1 cellular context compared by ENCODE assay signal in the genomic region with DNA sequence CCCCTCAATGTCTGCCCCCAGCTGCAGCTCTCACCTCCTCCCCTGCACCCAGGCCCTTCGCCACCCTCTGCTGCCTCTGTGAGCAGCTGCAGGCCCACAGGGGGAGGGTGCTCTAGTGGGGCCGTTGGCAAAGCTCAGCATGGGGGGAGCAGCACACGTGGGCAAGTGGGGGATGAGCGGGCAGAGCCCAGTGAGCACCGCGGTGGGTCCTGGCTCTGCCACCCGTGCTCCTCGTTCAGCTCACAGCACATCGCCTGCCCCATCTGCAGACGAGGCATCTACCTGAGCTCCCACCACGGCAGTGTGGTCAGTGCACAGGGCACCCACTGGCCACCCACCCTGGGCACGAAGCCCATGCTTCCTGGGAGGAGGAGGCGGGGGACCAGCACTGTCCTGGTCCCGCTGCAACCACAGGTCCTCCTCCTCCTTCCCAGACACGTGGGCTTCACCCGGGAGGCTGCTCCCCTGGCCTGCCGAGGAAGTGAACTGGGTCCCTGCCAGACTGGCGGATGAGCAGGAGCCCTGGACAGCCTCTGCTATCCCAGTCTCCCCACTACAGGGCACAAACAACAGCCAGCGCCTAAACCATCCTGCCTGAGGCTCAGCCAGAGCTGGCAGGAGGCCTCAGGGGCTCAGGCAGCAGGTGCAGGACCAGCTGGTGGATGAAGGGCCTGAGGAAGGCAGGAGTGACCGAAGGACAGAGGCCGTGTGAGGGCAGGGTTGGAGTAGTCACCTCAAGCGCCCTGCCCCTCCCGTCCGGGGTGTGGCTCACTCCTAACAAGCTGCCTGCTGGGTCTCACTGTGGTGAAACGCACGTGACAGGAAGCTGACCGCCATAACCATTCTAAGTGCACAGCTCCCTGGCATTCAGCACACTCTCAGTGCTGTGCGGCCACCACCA.
TF ChIP-seq lines count a peak whose summit lies in the region.

No MANE protein-coding gene starts in this region.

TF ChIP-seq in K562, 482 proteins besides CTCF, POLR2A, EP300 and RAD21 (continued from another document and continues in another):
- TF ChIP-seq, protein P1, sequence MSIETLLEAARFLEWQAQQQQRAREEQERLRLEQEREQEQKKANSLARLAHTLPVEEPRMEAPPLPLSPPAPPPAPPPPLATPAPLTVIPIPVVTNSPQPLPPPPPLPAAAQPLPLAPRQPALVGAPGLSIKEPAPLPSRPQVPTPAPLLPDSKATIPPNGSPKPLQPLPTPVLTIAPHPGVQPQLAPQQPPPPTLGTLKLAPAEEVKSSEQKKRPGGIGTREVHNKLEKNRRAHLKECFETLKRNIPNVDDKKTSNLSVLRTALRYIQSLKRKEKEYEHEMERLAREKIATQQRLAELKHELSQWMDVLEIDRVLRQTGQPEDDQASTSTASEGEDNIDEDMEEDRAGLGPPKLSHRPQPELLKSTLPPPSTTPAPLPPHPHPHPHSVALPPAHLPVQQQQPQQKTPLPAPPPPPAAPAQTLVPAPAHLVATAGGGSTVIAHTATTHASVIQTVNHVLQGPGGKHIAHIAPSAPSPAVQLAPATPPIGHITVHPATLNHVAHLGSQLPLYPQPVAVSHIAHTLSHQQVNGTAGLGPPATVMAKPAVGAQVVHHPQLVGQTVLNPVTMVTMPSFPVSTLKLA (conservative IDR thresholded peaks at IDR 0.05): peak in 1 of 2 experiments; percentile 27; a peak in 2 of 4 replicates
- TF ChIP-seq SUPT5H (IDR thresholded peaks at IDR 0.05): no peak
- no peak for TF ChIP-seq ZC3H4 (CRISPR knock-in tag; IDR thresholded peaks at IDR 0.05; ENCODE audit: borderline replicate concordance)
- TF ChIP-seq EGR1 (conservative IDR thresholded peaks at IDR 0.05): no peak
- no peak for TF ChIP-seq LCOR (CRISPR knock-in tag; IDR thresholded peaks at IDR 0.05)
- TF ChIP-seq ZNF589 (CRISPR knock-in tag; IDR thresholded peaks at IDR 0.05; ENCODE audit: low read depth): no peak
- no peak for TF ChIP-seq ZNF696 (CRISPR knock-in tag; conservative IDR thresholded peaks at IDR 0.05)
- no peak for TF ChIP-seq EZH2 (IDR thresholded peaks at IDR 0.05; ENCODE audit: borderline replicate concordance, low read depth, low read length)
- no peak for TF ChIP-seq LARP7 (IDR thresholded peaks at IDR 0.05)
- TF ChIP-seq CXXC5 (CRISPR knock-in tag; IDR thresholded peaks at IDR 0.05): peak; percentile 41; the same call in 1 of the 2 replicates
- TF ChIP-seq MAX (CRISPR knock-in tag; IDR thresholded peaks at IDR 0.05): peak; percentile 69
- no peak for TF ChIP-seq FOXA1 (IDR thresholded peaks at IDR 0.05; ENCODE audit: borderline replicate concordance)
- TF ChIP-seq ZNF79 (CRISPR knock-in tag; IDR thresholded peaks at IDR 0.05; ENCODE audit: low read depth): no peak
- no peak for TF ChIP-seq ADNP (tag; IDR thresholded peaks at IDR 0.05)
- TF ChIP-seq SMARCC2 (IDR thresholded peaks at IDR 0.05; ENCODE audit: low read depth): no peak
- no peak for TF ChIP-seq BRF1 (IDR thresholded peaks at IDR 0.05; ENCODE audit: borderline replicate concordance, extremely low read depth, insufficient read length)
- TF ChIP-seq TARDBP (IDR thresholded peaks at IDR 0.05): no peak
- TF ChIP-seq CREB5 (CRISPR knock-in tag; IDR thresholded peaks at IDR 0.05): no peak
- no peak for TF ChIP-seq HMGN3 (IDR thresholded peaks at IDR 0.05; ENCODE audit: borderline replicate concordance, extremely low read depth, insufficient read length, low read depth, low read length)
- TF ChIP-seq TCF7L2 (IDR thresholded peaks at IDR 0.05; ENCODE audit: low read depth, low read length): no peak
- no peak for TF ChIP-seq CREM (IDR thresholded peaks at IDR 0.05; ENCODE audit: low read depth)
- no peak for TF ChIP-seq ATF7 (IDR thresholded peaks at IDR 0.05)
- no peak for TF ChIP-seq CAMTA2 (CRISPR knock-in tag; conservative IDR thresholded peaks at IDR 0.05)
- TF ChIP-seq DMBX1 (CRISPR knock-in tag; IDR thresholded peaks at IDR 0.05; ENCODE audit: borderline replicate concordance): no peak
- no peak for TF ChIP-seq RB1 (IDR thresholded peaks at IDR 0.05; ENCODE audit: low read depth)
- no peak for TF ChIP-seq FOSL1 (tag; conservative IDR thresholded peaks at IDR 0.05)
- peak; percentile 88 for TF ChIP-seq ZBTB33 (CRISPR knock-in tag; IDR thresholded peaks at IDR 0.05)
- TF ChIP-seq, protein P2, sequence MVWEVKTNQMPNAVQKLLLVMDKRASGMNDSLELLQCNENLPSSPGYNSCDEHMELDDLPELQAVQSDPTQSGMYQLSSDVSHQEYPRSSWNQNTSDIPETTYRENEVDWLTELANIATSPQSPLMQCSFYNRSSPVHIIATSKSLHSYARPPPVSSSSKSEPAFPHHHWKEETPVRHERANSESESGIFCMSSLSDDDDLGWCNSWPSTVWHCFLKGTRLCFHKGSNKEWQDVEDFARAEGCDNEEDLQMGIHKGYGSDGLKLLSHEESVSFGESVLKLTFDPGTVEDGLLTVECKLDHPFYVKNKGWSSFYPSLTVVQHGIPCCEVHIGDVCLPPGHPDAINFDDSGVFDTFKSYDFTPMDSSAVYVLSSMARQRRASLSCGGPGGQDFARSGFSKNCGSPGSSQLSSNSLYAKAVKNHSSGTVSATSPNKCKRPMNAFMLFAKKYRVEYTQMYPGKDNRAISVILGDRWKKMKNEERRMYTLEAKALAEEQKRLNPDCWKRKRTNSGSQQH (CRISPR knock-in tag; IDR thresholded peaks at IDR 0.05): no peak
- TF ChIP-seq ELF1 (tag; IDR thresholded peaks at IDR 0.05): peak; percentile 52; the same call in 1 of the 2 replicates
- no peak for TF ChIP-seq RCOR1 (IDR thresholded peaks at IDR 0.05; ENCODE audit: borderline replicate concordance in 1 of 2, low read depth in 2 of 2, low read length in 2 of 2)
- TF ChIP-seq KLF1 (tag; IDR thresholded peaks at IDR 0.05): peak; percentile 92
- TF ChIP-seq, protein P3, sequence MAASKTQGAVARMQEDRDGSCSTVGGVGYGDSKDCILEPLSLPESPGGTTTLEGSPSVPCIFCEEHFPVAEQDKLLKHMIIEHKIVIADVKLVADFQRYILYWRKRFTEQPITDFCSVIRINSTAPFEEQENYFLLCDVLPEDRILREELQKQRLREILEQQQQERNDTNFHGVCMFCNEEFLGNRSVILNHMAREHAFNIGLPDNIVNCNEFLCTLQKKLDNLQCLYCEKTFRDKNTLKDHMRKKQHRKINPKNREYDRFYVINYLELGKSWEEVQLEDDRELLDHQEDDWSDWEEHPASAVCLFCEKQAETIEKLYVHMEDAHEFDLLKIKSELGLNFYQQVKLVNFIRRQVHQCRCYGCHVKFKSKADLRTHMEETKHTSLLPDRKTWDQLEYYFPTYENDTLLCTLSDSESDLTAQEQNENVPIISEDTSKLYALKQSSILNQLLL (CRISPR knock-in tag; IDR thresholded peaks at IDR 0.05; ENCODE audit: borderline replicate concordance): no peak
- no peak for TF ChIP-seq HDAC2 (IDR thresholded peaks at IDR 0.05)
- TF ChIP-seq, protein P4, sequence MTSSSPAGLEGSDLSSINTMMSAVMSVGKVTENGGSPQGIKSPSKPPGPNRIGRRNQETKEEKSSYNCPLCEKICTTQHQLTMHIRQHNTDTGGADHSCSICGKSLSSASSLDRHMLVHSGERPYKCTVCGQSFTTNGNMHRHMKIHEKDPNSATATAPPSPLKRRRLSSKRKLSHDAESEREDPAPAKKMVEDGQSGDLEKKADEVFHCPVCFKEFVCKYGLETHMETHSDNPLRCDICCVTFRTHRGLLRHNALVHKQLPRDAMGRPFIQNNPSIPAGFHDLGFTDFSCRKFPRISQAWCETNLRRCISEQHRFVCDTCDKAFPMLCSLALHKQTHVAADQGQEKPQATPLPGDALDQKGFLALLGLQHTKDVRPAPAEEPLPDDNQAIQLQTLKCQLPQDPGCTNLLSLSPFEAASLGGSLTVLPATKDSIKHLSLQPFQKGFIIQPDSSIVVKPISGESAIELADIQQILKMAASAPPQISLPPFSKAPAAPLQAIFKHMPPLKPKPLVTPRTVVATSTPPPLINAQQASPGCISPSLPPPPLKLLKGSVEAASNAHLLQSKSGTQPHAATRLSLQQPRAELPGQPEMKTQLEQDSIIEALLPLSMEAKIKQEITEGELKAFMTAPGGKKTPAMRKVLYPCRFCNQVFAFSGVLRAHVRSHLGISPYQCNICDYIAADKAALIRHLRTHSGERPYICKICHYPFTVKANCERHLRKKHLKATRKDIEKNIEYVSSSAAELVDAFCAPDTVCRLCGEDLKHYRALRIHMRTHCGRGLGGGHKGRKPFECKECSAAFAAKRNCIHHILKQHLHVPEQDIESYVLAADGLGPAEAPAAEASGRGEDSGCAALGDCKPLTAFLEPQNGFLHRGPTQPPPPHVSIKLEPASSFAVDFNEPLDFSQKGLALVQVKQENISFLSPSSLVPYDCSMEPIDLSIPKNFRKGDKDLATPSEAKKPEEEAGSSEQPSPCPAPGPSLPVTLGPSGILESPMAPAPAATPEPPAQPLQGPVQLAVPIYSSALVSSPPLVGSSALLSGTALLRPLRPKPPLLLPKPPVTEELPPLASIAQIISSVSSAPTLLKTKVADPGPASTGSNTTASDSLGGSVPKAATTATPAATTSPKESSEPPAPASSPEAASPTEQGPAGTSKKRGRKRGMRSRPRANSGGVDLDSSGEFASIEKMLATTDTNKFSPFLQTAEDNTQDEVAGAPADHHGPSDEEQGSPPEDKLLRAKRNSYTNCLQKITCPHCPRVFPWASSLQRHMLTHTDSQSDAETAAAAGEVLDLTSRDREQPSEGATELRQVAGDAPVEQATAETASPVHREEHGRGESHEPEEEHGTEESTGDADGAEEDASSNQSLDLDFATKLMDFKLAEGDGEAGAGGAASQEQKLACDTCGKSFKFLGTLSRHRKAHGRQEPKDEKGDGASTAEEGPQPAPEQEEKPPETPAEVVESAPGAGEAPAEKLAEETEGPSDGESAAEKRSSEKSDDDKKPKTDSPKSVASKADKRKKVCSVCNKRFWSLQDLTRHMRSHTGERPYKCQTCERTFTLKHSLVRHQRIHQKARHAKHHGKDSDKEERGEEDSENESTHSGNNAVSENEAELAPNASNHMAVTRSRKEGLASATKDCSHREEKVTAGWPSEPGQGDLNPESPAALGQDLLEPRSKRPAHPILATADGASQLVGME (CRISPR knock-in tag; IDR thresholded peaks at IDR 0.05): no peak
- TF ChIP-seq NFXL1 (CRISPR knock-in tag; IDR thresholded peaks at IDR 0.05): no peak
- no peak for TF ChIP-seq ZHX1 (conservative IDR thresholded peaks at IDR 0.05; ENCODE audit: low read length)
- TF ChIP-seq, protein P5, sequence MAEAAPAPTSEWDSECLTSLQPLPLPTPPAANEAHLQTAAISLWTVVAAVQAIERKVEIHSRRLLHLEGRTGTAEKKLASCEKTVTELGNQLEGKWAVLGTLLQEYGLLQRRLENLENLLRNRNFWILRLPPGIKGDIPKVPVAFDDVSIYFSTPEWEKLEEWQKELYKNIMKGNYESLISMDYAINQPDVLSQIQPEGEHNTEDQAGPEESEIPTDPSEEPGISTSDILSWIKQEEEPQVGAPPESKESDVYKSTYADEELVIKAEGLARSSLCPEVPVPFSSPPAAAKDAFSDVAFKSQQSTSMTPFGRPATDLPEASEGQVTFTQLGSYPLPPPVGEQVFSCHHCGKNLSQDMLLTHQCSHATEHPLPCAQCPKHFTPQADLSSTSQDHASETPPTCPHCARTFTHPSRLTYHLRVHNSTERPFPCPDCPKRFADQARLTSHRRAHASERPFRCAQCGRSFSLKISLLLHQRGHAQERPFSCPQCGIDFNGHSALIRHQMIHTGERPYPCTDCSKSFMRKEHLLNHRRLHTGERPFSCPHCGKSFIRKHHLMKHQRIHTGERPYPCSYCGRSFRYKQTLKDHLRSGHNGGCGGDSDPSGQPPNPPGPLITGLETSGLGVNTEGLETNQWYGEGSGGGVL (CRISPR knock-in tag; IDR thresholded peaks at IDR 0.05): no peak
- TF ChIP-seq ZNF384 (IDR thresholded peaks at IDR 0.05; ENCODE audit: low read depth, low read length): no peak
- no peak for TF ChIP-seq PHB2 (IDR thresholded peaks at IDR 0.05; ENCODE audit: low read depth)
- peak; percentile 92 for TF ChIP-seq ETV1 (tag; conservative IDR thresholded peaks at IDR 0.05; ENCODE audit: low read depth)
- TF ChIP-seq KLF6 (CRISPR knock-in tag; IDR thresholded peaks at IDR 0.05; ENCODE audit: borderline replicate concordance): peak; percentile 27; the same call in 1 of the 2 replicates
- TF ChIP-seq GABPB1 (CRISPR knock-in tag; IDR thresholded peaks at IDR 0.05): peak; percentile 45; the same call in 1 of the 2 replicates
